Comparison of ENCODE assay signal across 16 cellular contexts in the genomic region with DNA sequence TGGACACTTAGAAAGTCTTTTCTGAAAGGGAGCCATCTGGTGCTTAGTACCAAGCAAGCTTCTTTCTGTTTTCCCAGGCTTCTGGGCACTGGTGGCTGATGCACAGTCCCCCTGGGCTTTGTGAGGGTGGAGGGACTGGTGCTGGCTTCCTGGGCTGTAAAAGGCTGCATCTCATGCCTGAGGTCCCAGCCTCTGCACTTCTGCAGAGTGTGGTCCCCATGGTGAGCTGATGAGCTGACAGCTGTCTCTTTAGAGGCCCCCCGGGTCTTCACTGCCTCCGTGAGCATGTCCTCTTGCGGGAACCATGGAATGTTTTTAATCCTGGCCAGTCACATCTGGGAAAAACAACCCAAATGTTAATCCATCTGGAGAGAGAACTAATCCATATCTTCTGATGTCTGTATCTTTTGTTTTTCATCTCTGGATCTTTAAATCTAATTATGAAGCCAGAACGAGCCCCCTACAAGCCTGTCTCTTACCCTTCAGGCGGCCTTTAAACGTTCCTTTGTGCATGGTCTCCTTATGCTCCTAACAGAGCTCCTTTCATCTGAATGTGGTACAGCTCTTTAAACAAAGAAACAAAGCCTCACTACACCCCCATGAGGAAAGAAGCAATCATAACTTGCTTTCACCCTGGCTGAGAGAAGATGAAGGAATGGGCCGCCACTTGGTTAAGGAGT. TPM values are rescaled to one million over a fixed set of nuclear protein-coding genes. Genes with fewer than 3 reads are reported as not detected.
DNase-seq lines count a peak whose midpoint lies in the region; ATAC-seq lines count a peak whose summit lies in the region.
"Had no signal": no experiment of that assay in that cellular context is flagged by ENCODE, and none has a peak within 500 bp of the region (broad histone marks: within the 10 kb centered on the region; RNA-seq: fewer than 3 reads in every experiment).

No MANE protein-coding gene starts in this region.

- peaks cover 13% of the 10 kb centered on the region for H3K79me1 ChIP-seq in trophoblast cell (ENCODE audit: low read length)

- no peak overlapping the region for H3K18ac ChIP-seq in trophoblast cell (ENCODE audit: low read length)

- no peaks in the 10 kb centered on the region for H3K36me3 ChIP-seq in trophoblast cell (ENCODE audit: control insufficient read depth in 1 of 2, insufficient read depth in 2 of 2, low read length in 2 of 2)

- DNase-seq in DMS79 treated with DMSO at 0.1 percent for 48 hours (lab: John Stamatoyannopoulos, UW): peak; percentile 16
- DNase-seq in DMS79 (lab: John Stamatoyannopoulos, UW): no peak
- peak; percentile 99 for DNase-seq in NCI-H524 treated with DMSO at 0.1 percent for 48 hours (lab: John Stamatoyannopoulos, UW)
- DNase-seq in epidermal melanocyte (ENCODE audit: insufficient read length, low spot score): peak; percentile 75
- no peak for DNase-seq in trophoblast cell
- no peak for DNase-seq in mesenteric fat pad (ENCODE audit: low spot score)
- DNase-seq in HUDEP-2 (lab: John Stamatoyannopoulos, UW; ENCODE audit: unreplicated experiment in 76 of 76): no peak
- DNase-seq: aorta; effector CD4-positive, alpha-beta T cell; NK-92 treated with Interleukin-12 subunit alpha and Interleukin-12 subunit beta, amount 100 ng/mL, for 24 hours; stimulated activated CD8-positive, alpha-beta memory T cell treated with anti-CD3 and anti-CD28 coated beads, Interleukin-4, amount 100 ng/mL, for 48 hours had no signal

- no peak overlapping the region for H3K4ac ChIP-seq in trophoblast cell (ENCODE audit: low read depth, low read length)

- peaks cover 4% of the 10 kb centered on the region for H3K79me2 ChIP-seq in trophoblast cell (ENCODE audit: control insufficient read depth, insufficient read depth, low read length, poor library complexity)

- H3K9me3 ChIP-seq in trophoblast cell (ENCODE audit: insufficient read depth, low read depth, low read length): no peaks in the 10 kb centered on the region
- H3K9me3 ChIP-seq: neutrophil had no signal

- peak overlapping the region; percentile 15 for H2BK120ac ChIP-seq in trophoblast cell (ENCODE audit: insufficient read depth, low read length, poor library complexity)

- H3K4me3 ChIP-seq in trophoblast cell (ENCODE audit: low read depth, low read length): no peak overlapping the region

- no peak overlapping the region for H3K4me2 ChIP-seq in trophoblast cell (ENCODE audit: low read length)

- WGBS in trophoblast cell (ENCODE audit: extremely low coverage, insufficient coverage, insufficient read length): no CpG with 5 or more reads among the region's 7 CpGs

- H3K27ac ChIP-seq in trophoblast cell (ENCODE audit: low read depth, low read length): peak overlapping the region; percentile 35
- H3K27ac ChIP-seq: 22Rv1, HL-60, neutrophil had no signal

- peak overlapping the region; percentile 64 for H4K91ac ChIP-seq in trophoblast cell (ENCODE audit: low read depth, low read length)

- H3K27me3 ChIP-seq in trophoblast cell (ENCODE audit: insufficient read depth, low read length): no peaks in the 10 kb centered on the region
- H3K27me3 ChIP-seq: neutrophil had no signal

- H3K14ac ChIP-seq in trophoblast cell (ENCODE audit: low read length): no peak overlapping the region

- peak overlapping the region; percentile 74 for H2BK12ac ChIP-seq in trophoblast cell (ENCODE audit: low read length)

- no peak for ATAC-seq in HG02623 (IDR thresholded peaks at IDR 0.05; ENCODE audit: unreplicated experiment)
- ATAC-seq: activated CD4-positive, CD25-positive, alpha-beta regulatory T cell treated with anti-CD3 and anti-CD28 coated beads, Interleukin-2, amount 50 U/mL, for 24 hours had no signal

- no peak overlapping the region for H3K23ac ChIP-seq in trophoblast cell (ENCODE audit: low read length)

- H3K9ac ChIP-seq in trophoblast cell (ENCODE audit: low read length): no peak overlapping the region

- H4K12ac ChIP-seq in trophoblast cell (ENCODE audit: low read depth, low read length): no peak overlapping the region

- no peak overlapping the region for H2AFZ ChIP-seq in trophoblast cell (ENCODE audit: insufficient read depth, low read length, poor library complexity)

- no peak overlapping the region for H2BK5ac ChIP-seq in trophoblast cell (ENCODE audit: low read depth, low read length, poor library complexity)

- peaks cover 13 to 23% of the 10 kb centered on the region in 2 experiments for H3K4me1 ChIP-seq in trophoblast cell (ENCODE audit: control insufficient read depth in 1 of 2, insufficient read depth in 2 of 2, low read length in 2 of 2)

- H2AK5ac ChIP-seq in trophoblast cell (ENCODE audit: low read length): no peak overlapping the region

- peak overlapping the region; percentile 39 for H4K8ac ChIP-seq in trophoblast cell (ENCODE audit: low read depth, low read length)

RNA-seq across cellular contexts. Expression of gene OLFM4, which starts 40.4 kb away (rescaled TPM):
- 0.12 and 0.14 TPM in 2 replicates for polyA plus RNA-seq in trophoblast cell (2013)
- 0.80 TPM for total RNA-seq in mesenteric fat pad

Comparison
In these comparisons a context has a peak if more than half of its experiments do, and no peak if none do; other contexts are left out.
1. DNase-seq: peak in DMS79 treated with DMSO at 0.1 percent for 48 hours (single experiment), NCI-H524 treated with DMSO at 0.1 percent for 48 hours (single experiment) and epidermal melanocyte (single experiment); none in DMS79 (single experiment), trophoblast cell (0 of 2), mesenteric fat pad (single experiment) and HUDEP-2 (0 of 76).